Comparison of ENCODE assay signal across 9 cellular contexts in the genomic region with DNA sequence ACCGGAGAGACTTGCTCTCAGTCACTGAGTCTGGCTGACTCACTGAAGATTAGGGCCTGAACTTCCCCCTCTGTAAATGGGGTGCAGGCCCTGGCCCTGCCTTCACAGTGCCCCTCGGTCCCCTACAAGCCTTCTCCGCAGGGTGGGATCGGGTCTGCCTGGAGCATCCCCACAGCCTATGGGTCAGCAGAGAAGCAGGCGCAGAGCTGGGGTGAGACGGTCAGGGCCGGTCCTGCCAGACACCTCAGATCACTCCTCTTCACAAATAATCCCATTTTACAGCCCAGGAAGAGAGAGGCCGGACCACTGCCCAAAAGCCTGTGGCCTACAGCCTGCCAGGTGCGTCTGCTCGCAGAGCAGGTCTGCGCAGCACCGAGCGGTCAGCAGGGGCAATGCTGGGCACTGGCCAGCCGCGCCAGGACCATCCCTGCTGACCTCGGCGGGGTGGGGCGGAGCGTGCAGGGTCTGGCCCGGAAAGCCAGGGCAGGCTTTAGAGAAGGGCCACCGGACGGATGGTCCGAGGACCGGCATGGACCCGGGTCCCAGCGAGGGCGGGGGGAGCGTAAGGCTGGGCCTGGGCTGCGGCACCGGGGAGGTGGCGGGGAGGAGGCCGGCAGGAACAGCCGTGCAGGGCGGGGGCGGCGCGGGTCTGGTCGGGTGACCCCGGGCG. TPM values are rescaled to one million over a fixed set of nuclear protein-coding genes. Genes with fewer than 3 reads are reported as not detected.
DNase-seq lines count a peak whose midpoint lies in the region; ATAC-seq and TF ChIP-seq lines count a peak whose summit lies in the region.
"Had no signal": no experiment of that assay in that cellular context is flagged by ENCODE, and none has a peak within 500 bp of the region (broad histone marks: within the 10 kb centered on the region; RNA-seq: fewer than 3 reads in every experiment).

No MANE protein-coding gene starts in this region.

- no peak overlapping the region for H3K9ac ChIP-seq in fibroblast of lung (ENCODE audit: insufficient read depth, low read length)

- H3K36me3 ChIP-seq in RWPE2 (ENCODE audit: low read depth) (no peaks in the 10 kb centered on the region), fibroblast of lung (ENCODE audit: control insufficient read depth, insufficient read depth, low read length) (no peaks in the 10 kb centered on the region)

- H3K79me2 ChIP-seq in fibroblast of lung (ENCODE audit: control insufficient read depth, insufficient read depth, low read length) = no peaks in the 10 kb centered on the region

- TF ChIP-seq CTCF in C4-2B (conservative IDR thresholded peaks at IDR 0.05) (no peak), RWPE2 (IDR thresholded peaks at IDR 0.05; ENCODE audit: poor library complexity, severe bottlenecking) (no peak), fibroblast of lung (conservative IDR thresholded peaks at IDR 0.05 in 1 of 2, IDR thresholded peaks at IDR 0.05 in 1 of 2; ENCODE audit: low read depth in 1 of 2, low read length in 2 of 2) (no peak), osteocyte (IDR thresholded peaks at IDR 0.05) (no peak)

- H3K4me3 ChIP-seq in RWPE2 (ENCODE audit: severe bottlenecking) = peak overlapping the region; percentile 47
- peak overlapping the region in 2 of 4 experiments; percentile 26 to 44 for H3K4me3 ChIP-seq in fibroblast of lung (replicated peaks in 1 of 4; ENCODE audit: control extremely low read depth in 1 of 4, insufficient read depth in 1 of 4, low read depth in 3 of 4, low read length in 4 of 4)

- H3K9me3 ChIP-seq in RWPE2 (ENCODE audit: severe bottlenecking) (no peaks in the 10 kb centered on the region), fibroblast of lung (ENCODE audit: control insufficient read depth, insufficient read depth, low read depth, low read length) (no peaks in the 10 kb centered on the region)

- H3K4me1 Mint-ChIP-seq in osteocyte (ENCODE audit: unreplicated experiment) = peaks cover 45% of the 10 kb centered on the region

- no peaks in the 10 kb centered on the region for H3K36me3 Mint-ChIP-seq in osteocyte (ENCODE audit: unreplicated experiment)

- peak overlapping the region; percentile 74 for H3K4me3 Mint-ChIP-seq in osteocyte (ENCODE audit: unreplicated experiment)

- H2AFZ ChIP-seq in fibroblast of lung (ENCODE audit: low read length) = no peak overlapping the region

- no peaks in the 10 kb centered on the region for H3K27me3 Mint-ChIP-seq in osteocyte (ENCODE audit: unreplicated experiment)

- ATAC-seq in RWPE2 (ENCODE audit: low read depth) = no peak
- ATAC-seq in HG02884 (IDR thresholded peaks at IDR 0.05; ENCODE audit: unreplicated experiment) = no peak

- peak overlapping the region; percentile 56 for H3K27ac Mint-ChIP-seq in osteocyte (ENCODE audit: unreplicated experiment)

- H3K27ac ChIP-seq in C4-2B (peak overlapping the region; percentile 75), RWPE2 (ENCODE audit: poor library complexity, severe bottlenecking) (no peak overlapping the region), fibroblast of lung (ENCODE audit: insufficient read depth, low read length) (no peak overlapping the region)

- no peak for DNase-seq in RWPE2 (ENCODE audit: low spot score)
- no peak for DNase-seq in fibroblast of lung (ENCODE audit: low read depth in 2 of 2)
- no peak for DNase-seq in osteocyte (ENCODE audit: extremely low spot score, unreplicated experiment)
- no peak for DNase-seq in DMS79 treated with DMSO at 0.1 percent for 48 hours (lab: John Stamatoyannopoulos, UW)
- no peak for DNase-seq in NCI-H1930 (lab: John Stamatoyannopoulos, UW)
- no peak for DNase-seq in NCI-H1105 treated with DMSO at 0.1 percent for 48 hours (lab: John Stamatoyannopoulos, UW)
- DNase-seq: stimulated activated naive CD4-positive, alpha-beta T cell had no signal

- H4K20me1 ChIP-seq in fibroblast of lung (ENCODE audit: control insufficient read depth, extremely low read depth, insufficient read depth, low read length) = no peaks in the 10 kb centered on the region

- H3K9me3 Mint-ChIP-seq in osteocyte (ENCODE audit: unreplicated experiment) = no peaks in the 10 kb centered on the region

- H3K4me1 ChIP-seq in RWPE2 (ENCODE audit: insufficient read depth, poor library complexity, severe bottlenecking) (no peaks in the 10 kb centered on the region), fibroblast of lung (ENCODE audit: control insufficient read depth, extremely low read depth, insufficient read depth, low read length) (peaks cover 3% of the 10 kb centered on the region)

- H3K27me3 ChIP-seq in RWPE2 (ENCODE audit: insufficient read depth, poor library complexity, severe bottlenecking) (no peaks in the 10 kb centered on the region), fibroblast of lung (ENCODE audit: control insufficient read depth, insufficient read depth, low read length) (peaks cover 12% of the 10 kb centered on the region)

- H3K4me2 ChIP-seq in fibroblast of lung (ENCODE audit: extremely low read depth, insufficient read depth, low read length) = peak overlapping the region; percentile 62

RNA-seq across cellular contexts. Expression of a gene that starts 0.5 kb away (rescaled TPM):
- total RNA-seq in fibroblast of lung (19.8 and 25.8 TPM in 2 replicates), osteocyte (103 and 108 TPM in 2 replicates)
- 10.8 and 14.5 TPM in 2 replicates for polyA plus RNA-seq in fibroblast of lung
- 14.2 and 23.0 TPM in 2 replicates for polyA plus RNA-seq in fibroblast of lung (2012)
- polyA minus RNA-seq in fibroblast of lung (ENCODE audit: low replicate concordance) = 28.2 and 54.5 TPM in 2 replicates

RNA-seq across cellular contexts. Expression of a gene that starts 9.6 kb away (rescaled TPM):
- total RNA-seq in fibroblast of lung = 1.8 and 2.1 TPM in 2 replicates
- 0.20 and 0.50 TPM in 2 replicates for polyA plus RNA-seq in fibroblast of lung
- polyA plus RNA-seq in fibroblast of lung (2012) = 2.7 and 2.9 TPM in 2 replicates
- 0.85 TPM in 1 of 2 replicates, not detected in the other for polyA minus RNA-seq in fibroblast of lung (ENCODE audit: low replicate concordance)
- 28.6 and 34.1 TPM in 2 replicates for total RNA-seq in osteocyte

RNA-seq across cellular contexts. Expression of a gene that starts 46.8 kb away (rescaled TPM):
- not detected in 2 replicates for total RNA-seq in fibroblast of lung
- not detected in 2 replicates for polyA plus RNA-seq in fibroblast of lung
- not detected in 2 replicates for polyA plus RNA-seq in fibroblast of lung (2012)
- not detected in 2 replicates for polyA minus RNA-seq in fibroblast of lung (ENCODE audit: low replicate concordance)
- 22.5 and 24.2 TPM in 2 replicates for total RNA-seq in osteocyte

Comparison
In these comparisons a context has a peak if more than half of its experiments do, and no peak if none do; other contexts are left out.
1. RNA of a gene that starts 46.8 kb away (total RNA-seq): 22.5 to 24.2 TPM in osteocyte; not detected in fibroblast of lung; every median in the first group is over 10 times any median in the second.